ENCODE assay signal across 2 cellular contexts in the genomic region with DNA sequence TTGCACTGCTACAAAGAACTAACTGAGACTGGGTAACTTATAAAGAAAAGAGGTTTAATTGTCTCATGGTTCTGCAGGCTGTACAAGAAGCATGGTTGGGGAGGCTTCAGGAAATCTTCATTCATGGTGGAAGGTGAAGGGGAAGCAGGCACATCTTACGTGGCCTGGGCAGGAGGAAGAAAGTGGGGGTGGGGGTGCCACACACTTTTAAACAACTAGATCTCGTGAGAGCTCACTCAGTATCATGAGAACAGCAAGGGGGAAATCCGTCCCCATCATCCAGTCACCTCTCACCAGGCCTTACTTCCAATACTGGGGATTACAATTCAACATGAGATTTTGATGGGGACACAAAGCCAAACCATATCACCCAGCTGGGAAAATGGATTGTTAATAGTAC.
TF ChIP-seq lines count a peak whose summit lies in the region.

No MANE protein-coding gene starts in this region.

TF ChIP-seq in GM12878, 131 proteins besides CTCF, POLR2A, EP300 and RAD21 (continued from another document):
- TF ChIP-seq YY1 (IDR thresholded peaks at IDR 0.05; ENCODE audit: low read depth, low read length) (peak; percentile 45; the same call in 1 of the 2 replicates), BHLHE40 (IDR thresholded peaks at IDR 0.05; ENCODE audit: borderline replicate concordance in 1 of 2, low read depth in 2 of 2, low read length in 1 of 2) (peak in 1 of 2 experiments; percentile 21; a peak in 1 of 4 replicates), POLR2AphosphoS5 (IDR thresholded peaks at IDR 0.05; ENCODE audit: low read length) (0 out of 2 replicates have a peak, but pooled peaks have one; percentile 36), MTA3 (IDR thresholded peaks at IDR 0.05; ENCODE audit: borderline replicate concordance, low read length) (0 out of 2 replicates have a peak, but pooled peaks have one; percentile 32), TAF1 (IDR thresholded peaks at IDR 0.05; ENCODE audit: borderline replicate concordance, low read depth, low read length) (peak; percentile 92), CBX3 (IDR thresholded peaks at IDR 0.05; ENCODE audit: borderline replicate concordance, low read depth) (no peak), CBFB (IDR thresholded peaks at IDR 0.05; ENCODE audit: low read depth) (0 out of 2 replicates have a peak, but pooled peaks have one; percentile 22), SMC3 (IDR thresholded peaks at IDR 0.05; ENCODE audit: borderline replicate concordance, low read length) (no peak), TCF12 (IDR thresholded peaks at IDR 0.05; ENCODE audit: low read depth, low read length) (peak; percentile 50; the same call in 1 of the 2 replicates), CREB1 (IDR thresholded peaks at IDR 0.05; ENCODE audit: low read depth) (0 out of 2 replicates have a peak, but pooled peaks have one; percentile 20), ZSCAN29 (IDR thresholded peaks at IDR 0.05) (no peak)
- TF ChIP-seq, protein P1, sequence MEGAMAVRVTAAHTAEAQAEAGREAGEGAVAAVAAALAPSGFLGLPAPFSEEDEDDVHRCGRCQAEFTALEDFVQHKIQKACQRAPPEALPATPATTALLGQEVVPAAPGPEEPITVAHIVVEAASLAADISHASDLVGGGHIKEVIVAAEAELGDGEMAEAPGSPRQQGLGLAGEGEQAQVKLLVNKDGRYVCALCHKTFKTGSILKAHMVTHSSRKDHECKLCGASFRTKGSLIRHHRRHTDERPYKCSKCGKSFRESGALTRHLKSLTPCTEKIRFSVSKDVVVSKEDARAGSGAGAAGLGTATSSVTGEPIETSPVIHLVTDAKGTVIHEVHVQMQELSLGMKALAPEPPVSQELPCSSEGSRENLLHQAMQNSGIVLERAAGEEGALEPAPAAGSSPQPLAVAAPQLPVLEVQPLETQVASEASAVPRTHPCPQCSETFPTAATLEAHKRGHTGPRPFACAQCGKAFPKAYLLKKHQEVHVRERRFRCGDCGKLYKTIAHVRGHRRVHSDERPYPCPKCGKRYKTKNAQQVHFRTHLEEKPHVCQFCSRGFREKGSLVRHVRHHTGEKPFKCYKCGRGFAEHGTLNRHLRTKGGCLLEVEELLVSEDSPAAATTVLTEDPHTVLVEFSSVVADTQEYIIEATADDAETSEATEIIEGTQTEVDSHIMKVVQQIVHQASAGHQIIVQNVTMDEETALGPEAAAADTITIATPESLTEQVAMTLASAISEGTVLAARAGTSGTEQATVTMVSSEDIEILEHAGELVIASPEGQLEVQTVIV (IDR thresholded peaks at IDR 0.05; ENCODE audit: borderline replicate concordance, partially characterized antibody): no peak
- TF ChIP-seq, protein P2, sequence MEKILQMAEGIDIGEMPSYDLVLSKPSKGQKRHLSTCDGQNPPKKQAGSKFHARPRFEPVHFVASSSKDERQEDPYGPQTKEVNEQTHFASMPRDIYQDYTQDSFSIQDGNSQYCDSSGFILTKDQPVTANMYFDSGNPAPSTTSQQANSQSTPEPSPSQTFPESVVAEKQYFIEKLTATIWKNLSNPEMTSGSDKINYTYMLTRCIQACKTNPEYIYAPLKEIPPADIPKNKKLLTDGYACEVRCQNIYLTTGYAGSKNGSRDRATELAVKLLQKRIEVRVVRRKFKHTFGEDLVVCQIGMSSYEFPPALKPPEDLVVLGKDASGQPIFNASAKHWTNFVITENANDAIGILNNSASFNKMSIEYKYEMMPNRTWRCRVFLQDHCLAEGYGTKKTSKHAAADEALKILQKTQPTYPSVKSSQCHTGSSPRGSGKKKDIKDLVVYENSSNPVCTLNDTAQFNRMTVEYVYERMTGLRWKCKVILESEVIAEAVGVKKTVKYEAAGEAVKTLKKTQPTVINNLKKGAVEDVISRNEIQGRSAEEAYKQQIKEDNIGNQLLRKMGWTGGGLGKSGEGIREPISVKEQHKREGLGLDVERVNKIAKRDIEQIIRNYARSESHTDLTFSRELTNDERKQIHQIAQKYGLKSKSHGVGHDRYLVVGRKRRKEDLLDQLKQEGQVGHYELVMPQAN (conservative IDR thresholded peaks at IDR 0.05): no peak

TF ChIP-seq in neural cell, 6 proteins besides CTCF, POLR2A, EP300 and RAD21 (continued from another document):
- TF ChIP-seq REST (IDR thresholded peaks at IDR 0.05; ENCODE audit: borderline replicate concordance) (no peak), TAF1 (IDR thresholded peaks at IDR 0.05; ENCODE audit: low read depth) (no peak)
TF ChIP-seq in neural cell: peak in this region for 0.
